ENCODE assay signal across 15 cellular contexts in genomic region chr1:108072294-108072693, GRCh38.
"Had no signal": no experiment of that assay in that cellular context is flagged by ENCODE, and none has a peak within 500 bp of the region (broad histone marks: within the 10 kb centered on the region; RNA-seq: fewer than 3 reads in every experiment).

No MANE protein-coding gene starts in this region.

- H3K9me3 ChIP-seq: heart left ventricle, left lung, ovary, suprapubic skin had no signal

- H3K4me1 Mint-ChIP-seq: neural crest cell had no signal

- H3K9me3 Mint-ChIP-seq: activated CD4-positive, alpha-beta memory T cell treated with anti-CD3 and anti-CD28 coated beads, Interleukin-2, amount 10 ng/mL, durations not matched to agents 7 days and 5 days; activated naive CD8-positive, alpha-beta T cell treated with anti-CD3 and anti-CD28 coated beads, Interleukin-2, amount 10 ng/mL, durations not matched to agents 7 days and 5 days; neural crest cell had no signal

- H3K27ac ChIP-seq: ovary, suprapubic skin had no signal

- H3K27me3 Mint-ChIP-seq: activated CD4-positive, alpha-beta memory T cell treated with anti-CD3 and anti-CD28 coated beads, Interleukin-2, amount 10 ng/mL, durations not matched to agents 7 days and 5 days; activated naive CD8-positive, alpha-beta T cell treated with anti-CD3 and anti-CD28 coated beads, Interleukin-2, amount 10 ng/mL, durations not matched to agents 7 days and 5 days; type B pancreatic cell had no signal

- DNase-seq: activated CD4-positive, alpha-beta memory T cell treated with anti-CD3 and anti-CD28 coated beads, Interleukin-2, amount 10 ng/mL, durations not matched to agents 7 days and 5 days; activated CD4-positive, alpha-beta T cell treated with anti-CD3 and anti-CD28 coated beads for 1 hour; activated gamma-delta T cell treated with Interleukin-2 at 50 U/mL for 16 hours; activated naive CD8-positive, alpha-beta T cell treated with anti-CD3 and anti-CD28 coated beads, Interleukin-2, amount 10 ng/mL, durations not matched to agents 7 days and 5 days; activated T-cell treated with anti-CD3 and anti-CD28 coated beads, Interleukin-2, amount 50 U/mL, for 48 hours; anterior cingulate cortex; foreskin melanocyte; left lung; ovary; stimulated activated CD4-positive, alpha-beta T cell treated with anti-CD3 and anti-CD28 coated beads, Interleukin-12 subunit alpha, Interleukin-12 subunit beta, amount 100 ng/mL, for 4 hours; stimulated activated naive CD4-positive, alpha-beta T cell treated with Interleukin-2 at 50 U/mL for 16 hours had no signal

- H3K27ac Mint-ChIP-seq: activated CD4-positive, alpha-beta memory T cell treated with anti-CD3 and anti-CD28 coated beads, Interleukin-2, amount 10 ng/mL, durations not matched to agents 7 days and 5 days; activated naive CD8-positive, alpha-beta T cell treated with anti-CD3 and anti-CD28 coated beads, Interleukin-2, amount 10 ng/mL, durations not matched to agents 7 days and 5 days; type B pancreatic cell had no signal

- H3K36me3 Mint-ChIP-seq: type B pancreatic cell had no signal

- H3K36me3 ChIP-seq: heart left ventricle, left lung, ovary, suprapubic skin had no signal

- H3K4me3 Mint-ChIP-seq: activated CD4-positive, alpha-beta memory T cell treated with anti-CD3 and anti-CD28 coated beads, Interleukin-2, amount 10 ng/mL, durations not matched to agents 7 days and 5 days; activated naive CD8-positive, alpha-beta T cell treated with anti-CD3 and anti-CD28 coated beads, Interleukin-2, amount 10 ng/mL, durations not matched to agents 7 days and 5 days; neural crest cell; type B pancreatic cell had no signal

- H3K4me3 ChIP-seq: heart left ventricle, left lung, ovary, suprapubic skin had no signal

- ATAC-seq: left lung had no signal

- H3K27me3 ChIP-seq: heart left ventricle, left lung, ovary, suprapubic skin had no signal
